ENCODE assay signal across 8 cellular contexts in the genomic region with DNA sequence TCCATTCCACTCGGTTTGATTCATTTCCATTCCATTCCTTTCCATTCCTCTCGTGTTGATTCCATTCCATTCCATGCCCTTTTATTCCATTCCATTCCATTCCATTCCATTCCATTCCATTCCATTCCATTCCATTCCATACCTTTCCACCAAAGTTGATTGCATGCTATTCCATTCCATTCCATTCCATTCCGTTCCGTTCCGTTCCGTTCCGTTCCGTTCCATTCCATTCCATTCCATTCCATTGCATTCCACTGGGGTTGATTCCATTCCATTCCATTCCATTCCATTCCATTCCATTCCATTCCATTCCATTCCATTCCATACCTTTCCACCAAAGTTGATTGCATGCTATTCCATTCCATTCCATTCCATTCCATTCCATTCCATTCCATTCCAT.
DNase-seq lines count a peak whose midpoint lies in the region; ATAC-seq, FAIRE-seq and TF ChIP-seq lines count a peak whose summit lies in the region.
"Not testable (repeated sequence)": the region's sequence is repeated elsewhere in the genome, so short reads cannot be mapped to it uniquely, and the experiment has no call there.

No MANE protein-coding gene starts in this region.

- WGBS in sigmoid colon, 2 donors = 36 to 47% methylated on average over 8 of the region's 8 CpGs
- WGBS in tibial nerve, 2 donors = 7 to 49% methylated on average over 6 to 8 of the region's 8 CpGs

- H3K4me1 Mint-ChIP-seq in activated CD8-positive, alpha-beta T cell treated with anti-CD3 and anti-CD28 coated beads, Interleukin-2, amount 10 ng/mL, durations not matched to agents 7 days and 5 days (ENCODE audit: low read depth); activated naive CD4-positive, alpha-beta T cell treated with anti-CD3 and anti-CD28 coated beads, Interleukin-2, amount 10 ng/mL, durations not matched to agents 7 days and 5 days; glutamatergic neuron (ENCODE audit: low read depth, unreplicated experiment): not testable (repeated sequence)
- H3K4me1 Mint-ChIP-seq in naive thymus-derived CD4-positive, alpha-beta T cell = peaks cover 0 to 11% (median 0%) of the 10 kb centered on the region in 7 donors

- H3K9me3 Mint-ChIP-seq in activated CD8-positive, alpha-beta T cell treated with anti-CD3 and anti-CD28 coated beads, Interleukin-2, amount 10 ng/mL, durations not matched to agents 7 days and 5 days (ENCODE audit: insufficient read depth) = not testable (repeated sequence)
- peaks cover 42% of the 10 kb centered on the region for H3K9me3 Mint-ChIP-seq in activated naive CD4-positive, alpha-beta T cell treated with anti-CD3 and anti-CD28 coated beads, Interleukin-2, amount 10 ng/mL, durations not matched to agents 7 days and 5 days
- peaks cover 32% of the 10 kb centered on the region for H3K9me3 Mint-ChIP-seq in glutamatergic neuron (ENCODE audit: unreplicated experiment)
- peaks cover 9 to 54% (median 44%) of the 10 kb centered on the region in 11 donors for H3K9me3 Mint-ChIP-seq in naive thymus-derived CD4-positive, alpha-beta T cell

- H3K27ac ChIP-seq in RWPE2 (ENCODE audit: poor library complexity, severe bottlenecking); kidney (ENCODE audit: low read depth in 2 of 2, low read length in 2 of 2); naive thymus-derived CD4-positive, alpha-beta T cell (ENCODE audit: low read depth, low read length); sigmoid colon; tibial nerve: not testable (repeated sequence)

- TF ChIP-seq EP300 in sigmoid colon (IDR thresholded peaks at IDR 0.05); tibial nerve (IDR thresholded peaks at IDR 0.05): not testable (repeated sequence)

- CTCF ChIA-PET in activated CD8-positive, alpha-beta T cell treated with anti-CD3 and anti-CD28 coated beads, Interleukin-2, amount 10 ng/mL, durations not matched to agents 7 days and 5 days (lab: Charles Lee); activated naive CD4-positive, alpha-beta T cell treated with anti-CD3 and anti-CD28 coated beads, Interleukin-2, amount 10 ng/mL, durations not matched to agents 7 days and 5 days (lab: Charles Lee); naive thymus-derived CD4-positive, alpha-beta T cell (lab: Charles Lee): not testable (repeated sequence)

- peak; percentile 79 for DNase-seq in RWPE2 (ENCODE audit: low spot score)
- peak; percentile 38 for DNase-seq in activated CD8-positive, alpha-beta T cell treated with anti-CD3 and anti-CD28 coated beads, Interleukin-2, amount 10 ng/mL, durations not matched to agents 7 days and 5 days
- peak; percentile 21 for DNase-seq in activated naive CD4-positive, alpha-beta T cell treated with anti-CD3 and anti-CD28 coated beads, Interleukin-2, amount 10 ng/mL, durations not matched to agents 7 days and 5 days
- peak; percentile 19 for DNase-seq in glutamatergic neuron
- peak; percentile 84 for DNase-seq in kidney
- not testable (repeated sequence) for DNase-seq in naive thymus-derived CD4-positive, alpha-beta T cell
- DNase-seq in sigmoid colon = peak; percentile 87
- DNase-seq in tibial nerve (ENCODE audit: low spot score in 2 of 2) = peak; percentile 58 to 63

- not testable (repeated sequence) for ATAC-seq in RWPE2 (ENCODE audit: low read depth); activated CD8-positive, alpha-beta T cell treated with anti-CD3 and anti-CD28 coated beads, Interleukin-2, amount 10 ng/mL, durations not matched to agents 7 days and 5 days
- peak; percentile 17 for ATAC-seq in naive thymus-derived CD4-positive, alpha-beta T cell

- H3K9me3 ChIP-seq in RWPE2 (ENCODE audit: severe bottlenecking); naive thymus-derived CD4-positive, alpha-beta T cell (ENCODE audit: control insufficient read depth in 2 of 3, low read length in 3 of 3); sigmoid colon; tibial nerve: not testable (repeated sequence)
- peaks cover 2 to 12% of the 10 kb centered on the region in 2 donors for H3K9me3 ChIP-seq in kidney (ENCODE audit: control insufficient read depth in 1 of 2, low read length in 2 of 2)

- H3K9ac ChIP-seq in kidney (ENCODE audit: low read length in 2 of 2) = not testable (repeated sequence)

- H3K36me3 Mint-ChIP-seq in activated CD8-positive, alpha-beta T cell treated with anti-CD3 and anti-CD28 coated beads, Interleukin-2, amount 10 ng/mL, durations not matched to agents 7 days and 5 days (ENCODE audit: low read depth) = peaks cover 31% of the 10 kb centered on the region
- H3K36me3 Mint-ChIP-seq in activated naive CD4-positive, alpha-beta T cell treated with anti-CD3 and anti-CD28 coated beads, Interleukin-2, amount 10 ng/mL, durations not matched to agents 7 days and 5 days = peaks cover 26% of the 10 kb centered on the region
- H3K36me3 Mint-ChIP-seq in glutamatergic neuron (ENCODE audit: unreplicated experiment) = not testable (repeated sequence)
- H3K36me3 Mint-ChIP-seq in naive thymus-derived CD4-positive, alpha-beta T cell = peaks cover 13 to 42% (median 29%) of the 10 kb centered on the region in 5 donors

- not testable (repeated sequence) for H3K4me3 Mint-ChIP-seq in activated CD8-positive, alpha-beta T cell treated with anti-CD3 and anti-CD28 coated beads, Interleukin-2, amount 10 ng/mL, durations not matched to agents 7 days and 5 days; activated naive CD4-positive, alpha-beta T cell treated with anti-CD3 and anti-CD28 coated beads, Interleukin-2, amount 10 ng/mL, durations not matched to agents 7 days and 5 days; glutamatergic neuron (ENCODE audit: unreplicated experiment); naive thymus-derived CD4-positive, alpha-beta T cell

- H3K4me1 ChIP-seq in RWPE2 (ENCODE audit: insufficient read depth, poor library complexity, severe bottlenecking); kidney (ENCODE audit: control insufficient read depth in 1 of 2, insufficient read depth in 1 of 2, low read depth in 1 of 2, low read length in 2 of 2); naive thymus-derived CD4-positive, alpha-beta T cell (ENCODE audit: control insufficient read depth in 2 of 2, insufficient read depth in 2 of 2, low read length in 2 of 2); sigmoid colon; tibial nerve: not testable (repeated sequence)

- not testable (repeated sequence) for H3K4me3 ChIP-seq in RWPE2 (ENCODE audit: severe bottlenecking); kidney (ENCODE audit: low read length in 2 of 2); naive thymus-derived CD4-positive, alpha-beta T cell (ENCODE audit: low read length); sigmoid colon; tibial nerve

- H3K27ac Mint-ChIP-seq in activated CD8-positive, alpha-beta T cell treated with anti-CD3 and anti-CD28 coated beads, Interleukin-2, amount 10 ng/mL, durations not matched to agents 7 days and 5 days; activated naive CD4-positive, alpha-beta T cell treated with anti-CD3 and anti-CD28 coated beads, Interleukin-2, amount 10 ng/mL, durations not matched to agents 7 days and 5 days; glutamatergic neuron (ENCODE audit: unreplicated experiment); naive thymus-derived CD4-positive, alpha-beta T cell: not testable (repeated sequence)

- not testable (repeated sequence) for TF ChIP-seq CTCF in RWPE2 (IDR thresholded peaks at IDR 0.05; ENCODE audit: poor library complexity, severe bottlenecking); glutamatergic neuron (IDR thresholded peaks at IDR 0.05; ENCODE audit: partially characterized antibody, unreplicated experiment); kidney (IDR thresholded peaks at IDR 0.05; ENCODE audit: borderline replicate concordance, extremely low read depth, insufficient read depth); sigmoid colon (IDR thresholded peaks at IDR 0.05); tibial nerve (IDR thresholded peaks at IDR 0.05)

- intact Hi-C loops in kidney (cut with DNase I); naive thymus-derived CD4-positive, alpha-beta T cell (cut with micrococcal nuclease); sigmoid colon (cut with DNase I): not testable (repeated sequence)

- FAIRE-seq in kidney (lab: Jason Lieb, UNC) = not testable (repeated sequence)

- H3K27me3 Mint-ChIP-seq in activated CD8-positive, alpha-beta T cell treated with anti-CD3 and anti-CD28 coated beads, Interleukin-2, amount 10 ng/mL, durations not matched to agents 7 days and 5 days (ENCODE audit: low read depth); activated naive CD4-positive, alpha-beta T cell treated with anti-CD3 and anti-CD28 coated beads, Interleukin-2, amount 10 ng/mL, durations not matched to agents 7 days and 5 days; naive thymus-derived CD4-positive, alpha-beta T cell: not testable (repeated sequence)
- H3K27me3 Mint-ChIP-seq in glutamatergic neuron (ENCODE audit: unreplicated experiment) = peaks cover 14% of the 10 kb centered on the region

- H3K36me3 ChIP-seq in RWPE2 (ENCODE audit: low read depth); kidney (ENCODE audit: control insufficient read depth in 1 of 2, insufficient read depth in 2 of 2, low read length in 2 of 2); naive thymus-derived CD4-positive, alpha-beta T cell (ENCODE audit: control insufficient read depth in 2 of 3, insufficient read depth in 3 of 3, low read length in 3 of 3); sigmoid colon; tibial nerve: not testable (repeated sequence)

- POLR2A ChIA-PET in activated CD8-positive, alpha-beta T cell treated with anti-CD3 and anti-CD28 coated beads, Interleukin-2, amount 10 ng/mL, durations not matched to agents 7 days and 5 days (lab: Charles Lee); naive thymus-derived CD4-positive, alpha-beta T cell (lab: Charles Lee): not testable (repeated sequence)

- TF ChIP-seq POLR2A in sigmoid colon (IDR thresholded peaks at IDR 0.05); tibial nerve (IDR thresholded peaks at IDR 0.05): not testable (repeated sequence)

- not testable (repeated sequence) for H3K27me3 ChIP-seq in RWPE2 (ENCODE audit: insufficient read depth, poor library complexity, severe bottlenecking); naive thymus-derived CD4-positive, alpha-beta T cell (ENCODE audit: control insufficient read depth in 2 of 2, insufficient read depth in 2 of 2, low read length in 2 of 2); sigmoid colon; tibial nerve
